13 cellular contexts compared by ENCODE assay signal in the genomic region with DNA sequence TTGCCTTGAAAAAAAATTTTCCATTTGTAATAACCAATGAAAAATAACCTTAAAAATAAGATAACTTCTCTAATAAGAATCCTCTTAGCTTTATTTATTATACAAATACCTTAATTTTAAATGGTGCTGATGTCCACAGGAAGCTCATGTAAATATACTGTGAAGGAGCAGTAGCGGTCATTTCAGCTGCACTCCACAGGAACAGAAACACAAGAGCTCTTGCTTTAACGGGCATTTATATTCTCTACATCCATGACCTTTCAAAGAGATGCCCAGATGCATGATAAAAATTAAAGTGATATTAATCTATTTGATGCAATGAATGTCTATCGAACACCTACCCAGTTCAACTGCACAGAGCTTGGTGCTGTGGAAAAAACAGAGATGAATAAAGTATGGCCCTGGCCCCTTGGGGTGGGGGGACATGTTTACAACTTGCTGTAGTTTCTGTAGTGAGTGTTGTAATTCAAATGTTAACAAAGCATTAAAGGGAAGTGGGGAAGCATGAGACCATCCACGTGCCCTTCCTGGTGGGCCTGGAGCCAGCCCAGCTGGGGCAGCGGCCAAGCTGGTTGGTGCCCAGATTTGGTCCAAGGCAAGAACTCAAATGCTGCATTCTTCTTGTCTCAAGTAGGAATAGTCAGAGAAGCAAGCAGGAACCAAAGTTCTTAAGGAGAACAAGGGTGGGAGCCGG. TPM values are rescaled to one million over a fixed set of nuclear protein-coding genes. Genes with fewer than 3 reads are reported as not detected.
A peak's percentile ranks its signal among the peaks of the same experiment; 100 is the strongest.
DNase-seq lines count a peak whose midpoint lies in the region; TF ChIP-seq lines count a peak whose summit lies in the region.
"Had no signal": no experiment of that assay in that cellular context is flagged by ENCODE, and none has a peak within 500 bp of the region (broad histone marks: within the 10 kb centered on the region; RNA-seq: fewer than 3 reads in every experiment).

No MANE protein-coding gene starts in this region.

- H3K4me1 ChIP-seq in ascending aorta (peaks cover 0 to 4% of the 10 kb centered on the region in 2 donors), tibial artery (peaks cover 0 to 8% (median 2%) of the 10 kb centered on the region in 4 donors)

- H3K9me3 Mint-ChIP-seq in endothelial cell (ENCODE audit: unreplicated experiment) (no peaks in the 10 kb centered on the region), immature natural killer cell (peaks cover 0 to 5% (median 0%) of the 10 kb centered on the region in 6 donors)

- no peaks in the 10 kb centered on the region for H3K9me3 ChIP-seq in ascending aorta
- H3K9me3 ChIP-seq in tibial artery, result no peaks in the 10 kb centered on the region

- H3K4me3 Mint-ChIP-seq in endothelial cell (ENCODE audit: unreplicated experiment) (no peak overlapping the region), immature natural killer cell (no peak overlapping the region)
- H3K4me3 Mint-ChIP-seq: CD4-positive, alpha-beta memory T cell had no signal

- H3K27me3 ChIP-seq in ascending aorta (no peaks in the 10 kb centered on the region), tibial artery (no peaks in the 10 kb centered on the region)

- H3K4me1 Mint-ChIP-seq in endothelial cell (ENCODE audit: unreplicated experiment), result no peaks in the 10 kb centered on the region
- no peaks in the 10 kb centered on the region for H3K4me1 Mint-ChIP-seq in immature natural killer cell

- H3K36me3 Mint-ChIP-seq in endothelial cell (ENCODE audit: low read depth, unreplicated experiment) (peaks cover 14% of the 10 kb centered on the region), immature natural killer cell (no peaks in the 10 kb centered on the region)

- intact Hi-C loops in ascending aorta (cut with DNase I), result loop anchor here (5.0 kb wide), 1 partner anchor 116 kb away; the partner anchor contains the start of gene GPRC5B
- intact Hi-C loops in tibial artery (cut with DNase I; ENCODE audit: low total_unique reads), result no loop called here

- peak overlapping the region in 1 of 2 donors; percentile 47 for H3K27ac ChIP-seq in ascending aorta
- no peak overlapping the region for H3K27ac ChIP-seq in tibial artery
- H3K27ac ChIP-seq: SK-N-MC, VCaP had no signal

- H3K4me3 ChIP-seq in ascending aorta, result no peak overlapping the region
- H3K4me3 ChIP-seq in fibroblast of villous mesenchyme (ENCODE audit: low read depth, low read length), result no peak overlapping the region
- no peak overlapping the region for H3K4me3 ChIP-seq in tibial artery
- H3K4me3 ChIP-seq: SK-N-MC had no signal

- H3K27ac Mint-ChIP-seq in endothelial cell (ENCODE audit: unreplicated experiment) (no peak overlapping the region), immature natural killer cell (no peak overlapping the region)
- H3K27ac Mint-ChIP-seq: CD4-positive, alpha-beta memory T cell had no signal

- DNase-seq in ascending aorta (ENCODE audit: low spot score in 2 of 2) (peak; percentile 28 to 70), fibroblast of villous mesenchyme (ENCODE audit: low read depth) (peak; percentile 28), medulla oblongata (ENCODE audit: extremely low spot score) (peak; percentile 94), tibial artery (peak; percentile 70 to 76), endothelial cell (ENCODE audit: low spot score) (no peak), immature natural killer cell (no peak), activated gamma-delta T cell treated with Interleukin-2 at 50 U/mL for 16 hours (no peak), GF-D8 (lab: John Stamatoyannopoulos, UW) (no peak)
- DNase-seq: activated CD8-positive, alpha-beta memory T cell treated with anti-CD3 and anti-CD28 coated beads, Interleukin-2, amount 50 U/mL, for 48 hours; CD4-positive, alpha-beta memory T cell; NCI-H1092 treated with DMSO at 0.1 percent for 48 hours had no signal

- no peak for TF ChIP-seq CTCF in ascending aorta (IDR thresholded peaks at IDR 0.05)
- no peak for TF ChIP-seq CTCF in fibroblast of villous mesenchyme (IDR thresholded peaks at IDR 0.05; ENCODE audit: insufficient read depth, low read depth, low read length)
- TF ChIP-seq CTCF in tibial artery (IDR thresholded peaks at IDR 0.05), result no peak
- TF ChIP-seq CTCF in endothelial cell (IDR thresholded peaks at IDR 0.05; ENCODE audit: unreplicated experiment), result no peak

- H3K36me3 ChIP-seq in ascending aorta (no peaks in the 10 kb centered on the region), tibial artery (no peaks in the 10 kb centered on the region)

- no peaks in the 10 kb centered on the region for H3K27me3 Mint-ChIP-seq in endothelial cell (ENCODE audit: unreplicated experiment)
- peaks cover under 1 to 11% (median 6%) of the 10 kb centered on the region in 3 donors for H3K27me3 Mint-ChIP-seq in immature natural killer cell (ENCODE audit: low read depth in 3 of 3)
- H3K27me3 Mint-ChIP-seq: CD4-positive, alpha-beta memory T cell had no signal

RNA-seq across cellular contexts. Expression of gene IQCK, which starts 47.9 kb away (rescaled TPM):
- total RNA-seq in ascending aorta, result not detected
- total RNA-seq in fibroblast of villous mesenchyme, result 5.2 and 13.4 TPM in 2 replicates
- 18.6 TPM for total RNA-seq in endothelial cell (ENCODE audit: unreplicated experiment)
- polyA plus RNA-seq in immature natural killer cell, result 1 to 10 TPM in 1 of 3 donors, under 1 TPM in 1, not detected in 1; 0.95 to 3.5 TPM

RNA-seq across cellular contexts. Expression of gene KNOP1, which starts 48.0 kb away (rescaled TPM):
- 2.4 TPM for total RNA-seq in ascending aorta
- total RNA-seq in fibroblast of villous mesenchyme, result 16.8 and 17.3 TPM in 2 replicates
- total RNA-seq in endothelial cell (ENCODE audit: unreplicated experiment), result 36.6 TPM
- 1 to 10 TPM; 2.8 to 9.3 (median 3.6) TPM for polyA plus RNA-seq in immature natural killer cell

Comparison
In these comparisons a context has a peak if more than half of its experiments do, and no peak if none do; other contexts are left out.
1. DNase-seq: peak in ascending aorta (2 of 2), fibroblast of villous mesenchyme (single experiment), medulla oblongata (single experiment) and tibial artery (2 of 2); none in endothelial cell (single experiment), immature natural killer cell (0 of 3), activated gamma-delta T cell treated with Interleukin-2 at 50 U/mL for 16 hours (single experiment) and GF-D8 (single experiment).